ENCODE assay signal across 7 cellular contexts in the genomic region with DNA sequence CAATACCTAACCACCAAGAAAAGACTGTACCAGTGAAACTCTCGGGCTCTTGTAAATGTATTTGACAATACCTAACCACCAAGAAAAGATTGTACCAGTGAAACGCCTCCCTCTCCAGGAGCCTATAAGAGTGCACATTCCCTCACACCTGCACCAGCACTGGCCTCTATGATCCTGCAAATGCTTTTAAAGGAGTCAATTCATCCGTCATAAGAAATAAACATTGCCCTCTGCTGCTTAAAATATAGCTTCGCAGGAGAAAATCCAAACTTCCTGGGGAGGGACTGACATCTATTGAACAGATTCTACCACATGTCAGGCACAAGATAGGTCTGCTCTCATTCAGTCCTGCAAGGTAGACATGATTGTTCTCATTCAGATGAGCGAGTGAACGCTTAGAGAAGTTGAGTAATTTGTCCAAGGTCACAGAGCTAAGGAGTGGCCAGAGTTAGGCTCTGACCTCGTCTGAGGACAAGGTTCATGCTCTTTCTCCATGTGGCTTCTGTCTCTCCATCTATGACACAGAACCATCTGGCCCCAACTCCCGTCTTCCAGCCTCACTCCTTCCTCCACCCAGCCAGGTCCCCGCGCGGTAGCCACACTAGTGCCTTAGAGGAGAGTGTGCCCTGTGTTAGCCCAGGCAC. TPM values are rescaled to one million over a fixed set of nuclear protein-coding genes. Genes with fewer than 3 reads are reported as not detected.
DNase-seq lines count a peak whose midpoint lies in the region; ATAC-seq and TF ChIP-seq lines count a peak whose summit lies in the region.

No MANE protein-coding gene starts in this region.

- intact Hi-C loops in left cardiac atrium (cut with DNase I): loop anchor here in 1 of 2 donors (2.0 kb wide), 1 partner anchor 74 kb away; no protein-coding TSS in a partner anchor
- intact Hi-C loops in spleen (cut with DNase I; ENCODE audit: low total_unique reads): no loop called here

- DNase-seq in GM03348 (ENCODE audit: low spot score): peak; percentile 63
- DNase-seq in NCI-H146 (lab: John Stamatoyannopoulos, UW): peak; percentile 42
- DNase-seq in left cardiac atrium: peak; percentile 56
- DNase-seq in spleen: no peak

- TF ChIP-seq CTCF in WI38 (IDR thresholded peaks at IDR 0.05; ENCODE audit: low read depth, low read length) (peak; percentile 11; the same call in 1 of the 2 replicates), spleen (IDR thresholded peaks at IDR 0.05 in 8 of 11, conservative IDR thresholded peaks at IDR 0.05 in 3 of 11) (peak in 9 of 11 experiments; percentile 18 to 68 (median 54))

- peaks cover 0 to 34% (median 11%) of the 10 kb centered on the region in 6 donors for H3K4me1 ChIP-seq in spleen

- H3K4me3 ChIP-seq in WI38 (ENCODE audit: low read depth, low read length) (no peak overlapping the region), spleen (no peak overlapping the region)

- H3K27ac ChIP-seq in spleen: peak overlapping the region in 4 of 8 donors; percentile 37 to 88 (median 62)

- H3K9me3 ChIP-seq in spleen: no peaks in the 10 kb centered on the region

- WGBS in spleen, 5 donors: 36 to 42% (median 41%) methylated on average over 11 of the region's 11 CpGs

- TF ChIP-seq POLR2A in spleen (IDR thresholded peaks at IDR 0.05): no peak

- H3K36me3 ChIP-seq in spleen: no peaks in the 10 kb centered on the region

- no peaks in the 10 kb centered on the region for H3K27me3 ChIP-seq in spleen (replicated peaks in 1 of 7)

- peak; percentile 20 to 34 for ATAC-seq in left cardiac atrium
- no peak for ATAC-seq in HG02981 (IDR thresholded peaks at IDR 0.05; ENCODE audit: unreplicated experiment)
- no peak for ATAC-seq in HG03442 (IDR thresholded peaks at IDR 0.05; ENCODE audit: unreplicated experiment)

RNA-seq across cellular contexts. Expression of a gene that starts 38.7 kb away (rescaled TPM):
- total RNA-seq in left cardiac atrium (10 to 100 TPM; 65.4 to 88.7 TPM), spleen (100 to 1,000 TPM in 1 of 7 donors, 10 to 100 TPM in 6; 53.4 to 112 (median 70.9) TPM)
- polyA plus RNA-seq in spleen: 10 to 100 TPM; 10.3 to 22.3 (median 14.0) TPM

Comparison
In these comparisons a context has a peak if more than half of its experiments do, and no peak if none do; other contexts are left out.
1. ATAC-seq: peak in left cardiac atrium (2 of 2); none in HG02981 (single experiment) and HG03442 (single experiment).